In the genomic region with DNA sequence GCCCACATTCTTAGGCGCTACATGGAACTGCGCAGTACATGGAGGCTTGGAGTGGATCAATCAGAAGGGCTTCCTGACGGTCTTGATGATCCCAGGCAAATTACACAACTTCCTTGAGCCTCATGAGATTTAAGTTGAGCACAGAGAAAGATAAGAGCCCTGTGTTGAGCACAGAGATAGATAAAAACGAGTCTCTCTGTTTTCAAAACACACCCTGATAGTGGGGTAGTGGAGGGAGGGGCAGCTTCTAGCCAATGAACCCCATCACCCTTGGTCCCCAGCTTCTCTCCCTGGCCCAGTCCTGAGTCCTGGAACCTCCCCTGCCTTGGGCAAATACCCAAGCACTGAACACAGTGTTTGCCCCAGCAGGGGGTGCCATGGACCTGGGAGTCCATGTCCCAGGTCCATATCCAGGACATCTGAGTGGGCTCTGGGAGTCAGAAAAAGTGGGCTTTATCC, we compare ENCODE assay signal across 1 cellular context.
TF ChIP-seq lines count a peak whose summit lies in the region.

No MANE protein-coding gene starts in this region.

TF ChIP-seq in K562, 482 proteins besides CTCF, POLR2A, EP300 and RAD21 (continued from another document):
- TF ChIP-seq, protein P1, sequence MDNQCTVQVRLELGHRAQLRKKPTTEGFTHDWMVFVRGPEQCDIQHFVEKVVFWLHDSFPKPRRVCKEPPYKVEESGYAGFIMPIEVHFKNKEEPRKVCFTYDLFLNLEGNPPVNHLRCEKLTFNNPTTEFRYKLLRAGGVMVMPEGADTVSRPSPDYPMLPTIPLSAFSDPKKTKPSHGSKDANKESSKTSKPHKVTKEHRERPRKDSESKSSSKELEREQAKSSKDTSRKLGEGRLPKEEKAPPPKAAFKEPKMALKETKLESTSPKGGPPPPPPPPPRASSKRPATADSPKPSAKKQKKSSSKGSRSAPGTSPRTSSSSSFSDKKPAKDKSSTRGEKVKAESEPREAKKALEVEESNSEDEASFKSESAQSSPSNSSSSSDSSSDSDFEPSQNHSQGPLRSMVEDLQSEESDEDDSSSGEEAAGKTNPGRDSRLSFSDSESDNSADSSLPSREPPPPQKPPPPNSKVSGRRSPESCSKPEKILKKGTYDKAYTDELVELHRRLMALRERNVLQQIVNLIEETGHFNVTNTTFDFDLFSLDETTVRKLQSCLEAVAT (IDR thresholded peaks at IDR 0.05): peak in 1 of 2 experiments; percentile 53; a peak in 1 of 4 replicates
- TF ChIP-seq ILK (tag; IDR thresholded peaks at IDR 0.05; ENCODE audit: borderline replicate concordance, low read depth): no peak
- no peak for TF ChIP-seq HIVEP1 (CRISPR knock-in tag; IDR thresholded peaks at IDR 0.05)
- no peak for TF ChIP-seq JUN (IDR thresholded peaks at IDR 0.05; ENCODE audit: borderline replicate concordance, low read depth, low read length)
- no peak for TF ChIP-seq JUN (CRISPR knock-in tag; IDR thresholded peaks at IDR 0.05; ENCODE audit: borderline replicate concordance)
- TF ChIP-seq ZC3H11A (IDR thresholded peaks at IDR 0.05; ENCODE audit: low read depth, low read length): no peak
- TF ChIP-seq, protein P2, sequence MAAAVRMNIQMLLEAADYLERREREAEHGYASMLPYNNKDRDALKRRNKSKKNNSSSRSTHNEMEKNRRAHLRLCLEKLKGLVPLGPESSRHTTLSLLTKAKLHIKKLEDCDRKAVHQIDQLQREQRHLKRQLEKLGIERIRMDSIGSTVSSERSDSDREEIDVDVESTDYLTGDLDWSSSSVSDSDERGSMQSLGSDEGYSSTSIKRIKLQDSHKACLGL (CRISPR knock-in tag; IDR thresholded peaks at IDR 0.05; ENCODE audit: borderline replicate concordance, poor library complexity, severe bottlenecking): no peak
- TF ChIP-seq KAT8 (IDR thresholded peaks at IDR 0.05; ENCODE audit: low read depth): no peak
- TF ChIP-seq ZFP1 (CRISPR knock-in tag; IDR thresholded peaks at IDR 0.05): no peak
- TF ChIP-seq, protein P3, sequence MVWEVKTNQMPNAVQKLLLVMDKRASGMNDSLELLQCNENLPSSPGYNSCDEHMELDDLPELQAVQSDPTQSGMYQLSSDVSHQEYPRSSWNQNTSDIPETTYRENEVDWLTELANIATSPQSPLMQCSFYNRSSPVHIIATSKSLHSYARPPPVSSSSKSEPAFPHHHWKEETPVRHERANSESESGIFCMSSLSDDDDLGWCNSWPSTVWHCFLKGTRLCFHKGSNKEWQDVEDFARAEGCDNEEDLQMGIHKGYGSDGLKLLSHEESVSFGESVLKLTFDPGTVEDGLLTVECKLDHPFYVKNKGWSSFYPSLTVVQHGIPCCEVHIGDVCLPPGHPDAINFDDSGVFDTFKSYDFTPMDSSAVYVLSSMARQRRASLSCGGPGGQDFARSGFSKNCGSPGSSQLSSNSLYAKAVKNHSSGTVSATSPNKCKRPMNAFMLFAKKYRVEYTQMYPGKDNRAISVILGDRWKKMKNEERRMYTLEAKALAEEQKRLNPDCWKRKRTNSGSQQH (CRISPR knock-in tag; IDR thresholded peaks at IDR 0.05): no peak
- TF ChIP-seq, protein P4, sequence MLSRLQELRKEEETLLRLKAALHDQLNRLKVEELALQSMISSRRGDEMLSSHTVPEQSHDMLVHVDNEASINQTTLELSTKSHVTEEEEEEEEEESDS (CRISPR knock-in tag; IDR thresholded peaks at IDR 0.05): no peak
- TF ChIP-seq ZC3H4 (CRISPR knock-in tag; IDR thresholded peaks at IDR 0.05; ENCODE audit: borderline replicate concordance): no peak
- TF ChIP-seq NCOR1 (IDR thresholded peaks at IDR 0.05): peak; percentile 71
- TF ChIP-seq, protein P5, sequence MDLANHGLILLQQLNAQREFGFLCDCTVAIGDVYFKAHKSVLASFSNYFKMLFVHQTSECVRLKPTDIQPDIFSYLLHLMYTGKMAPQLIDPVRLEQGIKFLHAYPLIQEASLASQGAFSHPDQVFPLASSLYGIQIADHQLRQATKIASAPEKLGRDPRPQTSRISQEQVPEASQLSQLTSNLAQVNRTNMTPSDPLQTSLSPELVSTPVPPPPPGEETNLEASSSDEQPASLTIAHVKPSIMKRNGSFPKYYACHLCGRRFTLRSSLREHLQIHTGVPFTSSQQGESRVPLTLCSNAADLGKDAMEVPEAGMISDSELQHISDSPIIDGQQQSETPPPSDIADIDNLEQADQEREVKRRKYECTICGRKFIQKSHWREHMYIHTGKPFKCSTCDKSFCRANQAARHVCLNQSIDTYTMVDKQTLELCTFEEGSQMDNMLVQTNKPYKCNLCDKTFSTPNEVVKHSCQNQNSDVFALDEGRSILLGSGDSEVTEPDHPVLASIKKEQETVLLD (IDR thresholded peaks at IDR 0.05): no peak
